In genomic region chr20:10132391-10132790, GRCh38 we compare ENCODE assay signal across 27 cellular contexts.
"Had no signal": no experiment of that assay in that cellular context is flagged by ENCODE, and none has a peak within 500 bp of the region (broad histone marks: within the 10 kb centered on the region; RNA-seq: fewer than 3 reads in every experiment).

No MANE protein-coding gene starts in this region.

- DNase-seq: activated CD4-positive, alpha-beta memory T cell treated with anti-CD3 and anti-CD28 coated beads for 36 hours; activated CD4-positive, alpha-beta T cell treated with anti-CD3 and anti-CD28 coated beads, Interleukin-2, amount 10 ng/mL, durations not matched to agents 24 days and 14 days; activated CD4-positive, CD25-positive, alpha-beta regulatory T cell treated with anti-CD3 and anti-CD28 coated beads, Interleukin-2, amount 50 U/mL, for 72 hours; activated naive CD8-positive, alpha-beta T cell treated with anti-CD3 and anti-CD28 coated beads, Interleukin-2, amount 50 U/mL, for 24 hours; activated T-cell treated with anti-CD3 and anti-CD28 coated beads, Interleukin-2, amount 50 U/mL, for 48 hours; colonic mucosa; effector memory CD8-positive, alpha-beta T cell; erythroblast; gastrocnemius medialis; naive B cell; stimulated activated CD4-positive, alpha-beta T cell treated with anti-CD3 and anti-CD28 coated beads, Interleukin-1b, Interleukin-23, amount 100 ng/mL, for 48 hours; stimulated activated CD4-positive, alpha-beta T cell treated with anti-CD3 and anti-CD28 coated beads, Interleukin-4, amount 100 ng/mL, for 4 hours; stimulated activated CD8-positive, alpha-beta memory T cell treated with anti-CD3 and anti-CD28 coated beads, Interleukin-4, amount 100 ng/mL, for 48 hours; stimulated activated naive CD8-positive, alpha-beta T cell treated with anti-CD3 and anti-CD28 coated beads, Interleukin-15, amount 100 ng/mL, for 72 hours; T-helper 17 cell; T1000; upper lobe of right lung; WERI-Rb-1 had no signal

- H3K9me3 ChIP-seq: colonic mucosa, gastrocnemius medialis, right atrium auricular region, thyroid gland, upper lobe of right lung had no signal

- H3K36me3 ChIP-seq: colonic mucosa, gastrocnemius medialis, right atrium auricular region, thyroid gland, upper lobe of right lung, WERI-Rb-1 had no signal

- H3K27me3 Mint-ChIP-seq: activated CD4-positive, alpha-beta T cell treated with anti-CD3 and anti-CD28 coated beads, Interleukin-2, amount 10 ng/mL, durations not matched to agents 24 days and 14 days had no signal

- H3K4me3 ChIP-seq: colonic mucosa, gastrocnemius medialis, right atrium auricular region, smooth muscle cell, thyroid gland, upper lobe of right lung had no signal

- H3K9me3 Mint-ChIP-seq: activated CD4-positive, alpha-beta memory T cell treated with anti-CD3 and anti-CD28 coated beads for 36 hours; activated CD4-positive, alpha-beta T cell treated with anti-CD3 and anti-CD28 coated beads, Interleukin-2, amount 10 ng/mL, durations not matched to agents 24 days and 14 days; activated naive CD4-positive, alpha-beta T cell treated with anti-CD3 and anti-CD28 coated beads, Interleukin-2, amount 50 U/mL, for 24 hours; activated naive CD8-positive, alpha-beta T cell treated with anti-CD3 and anti-CD28 coated beads, Interleukin-2, amount 50 U/mL, for 24 hours; activated T-helper 2 cell treated with anti-CD3 and anti-CD28 coated beads, Interferon-gamma antibody, Interleukin-2, Interleukin-4, amounts not matched to agents 10 μg/mL and 5 μg/mL and 100 μg/mL, durations not matched to agents 14 hours and 24 hours and 36 hours; central memory CD8-positive, alpha-beta T cell; effector memory CD8-positive, alpha-beta T cell; mesothelial cell of epicardium; nephron progenitor cell; stimulated activated naive CD8-positive, alpha-beta T cell treated with anti-CD3 and anti-CD28 coated beads, Interleukin-15, amount 100 ng/mL, for 72 hours had no signal

- H3K4me1 Mint-ChIP-seq: activated CD4-positive, alpha-beta T cell treated with anti-CD3 and anti-CD28 coated beads, Interleukin-2, amount 10 ng/mL, durations not matched to agents 24 days and 14 days; activated naive CD4-positive, alpha-beta T cell treated with anti-CD3 and anti-CD28 coated beads, Interleukin-2, amount 50 U/mL, for 24 hours; activated naive CD8-positive, alpha-beta T cell treated with anti-CD3 and anti-CD28 coated beads, Interleukin-2, amount 50 U/mL, for 24 hours; central memory CD8-positive, alpha-beta T cell; naive B cell; stimulated activated memory B cell treated with anti-CD40 and anti-IgM and Interleukin-4, amounts not matched to agents 10 μg/mL and 1 μg/mL and 100 μg/mL, for 72 hours; stimulated activated naive CD8-positive, alpha-beta T cell treated with anti-CD3 and anti-CD28 coated beads, Interleukin-15, amount 100 ng/mL, for 72 hours; T-helper 17 cell had no signal

- H3K27ac ChIP-seq: colonic mucosa, gastrocnemius medialis, upper lobe of right lung, WERI-Rb-1 had no signal

- H3K4me1 ChIP-seq: colonic mucosa, gastrocnemius medialis, upper lobe of right lung had no signal

- H3K4me3 Mint-ChIP-seq: activated CD4-positive, alpha-beta memory T cell treated with anti-CD3 and anti-CD28 coated beads for 36 hours; activated CD4-positive, alpha-beta T cell treated with anti-CD3 and anti-CD28 coated beads, Interleukin-2, amount 10 ng/mL, durations not matched to agents 24 days and 14 days; activated naive CD4-positive, alpha-beta T cell treated with anti-CD3 and anti-CD28 coated beads, Interleukin-2, amount 50 U/mL, for 24 hours; activated naive CD8-positive, alpha-beta T cell treated with anti-CD3 and anti-CD28 coated beads, Interleukin-2, amount 50 U/mL, for 24 hours; central memory CD8-positive, alpha-beta T cell; effector memory CD8-positive, alpha-beta T cell; mesothelial cell of epicardium; naive B cell; nephron progenitor cell; stimulated activated memory B cell treated with anti-CD40 and anti-IgM and Interleukin-4, amounts not matched to agents 10 μg/mL and 1 μg/mL and 100 μg/mL, for 72 hours; stimulated activated naive CD8-positive, alpha-beta T cell treated with anti-CD3 and anti-CD28 coated beads, Interleukin-15, amount 100 ng/mL, for 72 hours; T-helper 17 cell had no signal

- H3K36me3 Mint-ChIP-seq: activated CD4-positive, alpha-beta memory T cell treated with anti-CD3 and anti-CD28 coated beads for 36 hours; activated naive CD4-positive, alpha-beta T cell treated with anti-CD3 and anti-CD28 coated beads, Interleukin-2, amount 50 U/mL, for 24 hours; mesothelial cell of epicardium; naive B cell; stimulated activated memory B cell treated with anti-CD40 and anti-IgM and Interleukin-4, amounts not matched to agents 10 μg/mL and 1 μg/mL and 100 μg/mL, for 72 hours had no signal

- H3K27ac Mint-ChIP-seq: activated CD4-positive, alpha-beta memory T cell treated with anti-CD3 and anti-CD28 coated beads for 36 hours; activated CD4-positive, alpha-beta T cell treated with anti-CD3 and anti-CD28 coated beads, Interleukin-2, amount 10 ng/mL, durations not matched to agents 24 days and 14 days; activated naive CD4-positive, alpha-beta T cell treated with anti-CD3 and anti-CD28 coated beads, Interleukin-2, amount 50 U/mL, for 24 hours; activated naive CD8-positive, alpha-beta T cell treated with anti-CD3 and anti-CD28 coated beads, Interleukin-2, amount 50 U/mL, for 24 hours; activated T-helper 2 cell treated with anti-CD3 and anti-CD28 coated beads, Interferon-gamma antibody, Interleukin-2, Interleukin-4, amounts not matched to agents 10 μg/mL and 5 μg/mL and 100 μg/mL, durations not matched to agents 14 hours and 24 hours and 36 hours; effector memory CD8-positive, alpha-beta T cell; naive B cell; nephron progenitor cell; stimulated activated memory B cell treated with anti-CD40 and anti-IgM and Interleukin-4, amounts not matched to agents 10 μg/mL and 1 μg/mL and 100 μg/mL, for 72 hours; stimulated activated naive CD8-positive, alpha-beta T cell treated with anti-CD3 and anti-CD28 coated beads, Interleukin-15, amount 100 ng/mL, for 72 hours; T-helper 17 cell had no signal

- ATAC-seq: activated naive CD8-positive, alpha-beta T cell treated with anti-CD3 and anti-CD28 coated beads, Interleukin-2, amount 50 U/mL, for 24 hours; effector memory CD8-positive, alpha-beta T cell; gastrocnemius medialis; stimulated activated memory B cell treated with anti-CD40 and anti-IgM and Interleukin-4, amounts not matched to agents 10 μg/mL and 1 μg/mL and 100 μg/mL, for 72 hours; stimulated activated naive CD8-positive, alpha-beta T cell treated with anti-CD3 and anti-CD28 coated beads, Interleukin-15, amount 100 ng/mL, for 72 hours; T-helper 17 cell had no signal

- H3K27me3 ChIP-seq: colonic mucosa, gastrocnemius medialis, right atrium auricular region, thyroid gland, upper lobe of right lung had no signal
